Comparison of ENCODE assay signal across 29 cellular contexts in the genomic region with DNA sequence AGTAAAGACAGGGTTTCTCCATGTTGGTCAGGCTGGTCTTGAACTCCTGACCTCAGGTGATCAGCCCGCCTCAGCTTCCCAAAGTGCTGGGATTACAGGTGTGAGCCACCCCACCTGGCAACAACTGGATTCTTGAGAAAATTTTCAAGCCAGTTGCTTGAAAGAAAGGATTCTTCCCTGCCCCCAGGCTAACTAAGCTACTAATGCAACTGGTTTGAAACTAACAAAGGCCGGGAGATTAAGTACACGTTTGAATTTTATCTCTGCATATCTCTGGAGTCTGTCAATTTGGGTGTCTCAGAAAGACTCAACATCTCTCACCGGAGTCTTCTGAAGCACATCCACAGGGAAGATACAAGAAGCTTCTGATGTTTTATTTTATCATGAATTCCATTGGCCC.
"Had no signal": no experiment of that assay in that cellular context is flagged by ENCODE, and none has a peak within 500 bp of the region (broad histone marks: within the 10 kb centered on the region; RNA-seq: fewer than 3 reads in every experiment).

No MANE protein-coding gene starts in this region.

- ATAC-seq: activated naive CD4-positive, alpha-beta T cell treated with anti-CD3 and anti-CD28 coated beads, Interleukin-2, amount 50 U/mL, for 72 hours; body of pancreas; PC-3 had no signal

- H3K4me3 Mint-ChIP-seq: activated CD4-positive, alpha-beta memory T cell treated with anti-CD3 and anti-CD28 coated beads for 36 hours; activated naive CD4-positive, alpha-beta T cell treated with anti-CD3 and anti-CD28 coated beads for 36 hours; activated T-helper 1 cell treated with anti-CD3 and anti-CD28 coated beads, Interleukin-12 subunit alpha, Interleukin-12 subunit beta, Interleukin-2, Interleukin-4 antibody, amounts not matched to agents 30 ng/mL and 10 ng/mL and 1 ng/mL, durations not matched to agents 14 hours and 24 hours and 36 hours; T-helper 1 cell treated with Interleukin-12 subunit alpha and Interleukin-12 subunit beta and Interleukin-4 antibody, amounts not matched to agents 30 μg/mL and 1 μg/mL, for 36 hours; T-helper 2 cell treated with Interferon-gamma antibody and Interleukin-4, amounts not matched to agents 5 μg/mL and 100 μg/mL, for 36 hours; WTC11 had no signal

- H3K9me3 ChIP-seq: body of pancreas, breast epithelium, Peyer's patch, SJSA1, SK-N-SH had no signal

- H3K27ac ChIP-seq: adrenal gland, body of pancreas, breast epithelium, Peyer's patch, SJSA1 had no signal

- H3K9me3 Mint-ChIP-seq: activated CD4-positive, alpha-beta memory T cell treated with anti-CD3 and anti-CD28 coated beads for 36 hours; activated naive CD4-positive, alpha-beta T cell treated with anti-CD3 and anti-CD28 coated beads for 36 hours; activated T-helper 1 cell treated with anti-CD3 and anti-CD28 coated beads, Interleukin-12 subunit alpha, Interleukin-12 subunit beta, Interleukin-2, Interleukin-4 antibody, amounts not matched to agents 30 ng/mL and 10 ng/mL and 1 ng/mL, durations not matched to agents 14 hours and 24 hours and 36 hours; T-helper 1 cell treated with Interleukin-12 subunit alpha and Interleukin-12 subunit beta and Interleukin-4 antibody, amounts not matched to agents 30 μg/mL and 1 μg/mL, for 36 hours; T-helper 2 cell treated with Interferon-gamma antibody and Interleukin-4, amounts not matched to agents 5 μg/mL and 100 μg/mL, for 36 hours; WTC11 had no signal

- H3K27me3 ChIP-seq: adrenal gland, body of pancreas, breast epithelium, Peyer's patch, SJSA1 had no signal

- H3K4me1 ChIP-seq: adrenal gland, body of pancreas, breast epithelium, Peyer's patch had no signal

- H3K4me3 ChIP-seq: adrenal gland, body of pancreas, breast epithelium, Peyer's patch, SJSA1 had no signal

- H3K36me3 ChIP-seq: adrenal gland, breast epithelium, Peyer's patch, SJSA1 had no signal

- H3K9me2 ChIP-seq: SK-N-SH had no signal

- DNase-seq: activated CD4-positive, alpha-beta memory T cell treated with anti-CD3 and anti-CD28 coated beads for 36 hours; activated CD4-positive, alpha-beta T cell treated with anti-CD3 and anti-CD28 coated beads for 4 hours; activated CD4-positive, alpha-beta T cell treated with anti-CD3 and anti-CD28 coated beads, Interleukin-2, amount 50 U/mL, for 1 hour; activated CD4-positive, CD25-positive, alpha-beta regulatory T cell treated with anti-CD3 and anti-CD28 coated beads, Interleukin-2, amount 50 U/mL, for 72 hours; activated gamma-delta T cell treated with Interleukin-2 at 50 U/mL for 16 hours; activated naive CD4-positive, alpha-beta T cell treated with anti-CD3 and anti-CD28 coated beads for 36 hours; activated T-cell treated with anti-CD3 and anti-CD28 coated beads, Interleukin-2, amount 50 U/mL, for 1 hour; adrenal gland; body of pancreas; NCI-H1092 treated with DMSO at 0.1 percent for 48 hours; NCI-H1417; NCI-H146; NCI-H187 treated with DMSO at 0.1 percent for 48 hours; NCI-H2081; NCI-H524 treated with DMSO at 0.1 percent for 48 hours; NCI-H748 treated with DMSO at 0.1 percent for 48 hours; NK-92 treated with Interleukin-12 subunit alpha and Interleukin-12 subunit beta, amount 100 ng/mL, for 24 hours; PC-3; Peyer's patch; RPMI8226; SHP77 treated with DMSO at 0.1 percent for 48 hours; SK-N-SH had no signal

- H3K4me2 ChIP-seq: SK-N-SH had no signal

- H3K27me3 Mint-ChIP-seq: activated CD4-positive, alpha-beta memory T cell treated with anti-CD3 and anti-CD28 coated beads for 36 hours had no signal

- H3K27ac Mint-ChIP-seq: activated CD4-positive, alpha-beta memory T cell treated with anti-CD3 and anti-CD28 coated beads for 36 hours; activated naive CD4-positive, alpha-beta T cell treated with anti-CD3 and anti-CD28 coated beads for 36 hours; activated T-helper 1 cell treated with anti-CD3 and anti-CD28 coated beads, Interleukin-12 subunit alpha, Interleukin-12 subunit beta, Interleukin-2, Interleukin-4 antibody, amounts not matched to agents 30 ng/mL and 10 ng/mL and 1 ng/mL, durations not matched to agents 14 hours and 24 hours and 36 hours; T-helper 1 cell treated with Interleukin-12 subunit alpha and Interleukin-12 subunit beta and Interleukin-4 antibody, amounts not matched to agents 30 μg/mL and 1 μg/mL, for 36 hours; T-helper 2 cell treated with Interferon-gamma antibody and Interleukin-4, amounts not matched to agents 5 μg/mL and 100 μg/mL, for 36 hours; WTC11 had no signal

- H3K9ac ChIP-seq: SK-N-SH had no signal
